9 cellular contexts compared by ENCODE assay signal in genomic region chr1:221667504-221667903, GRCh38.
DNase-seq lines count a peak whose midpoint lies in the region; ATAC-seq, FAIRE-seq and TF ChIP-seq lines count a peak whose summit lies in the region.
"Had no signal": no experiment of that assay in that cellular context is flagged by ENCODE, and none has a peak within 500 bp of the region (broad histone marks: within the 10 kb centered on the region; RNA-seq: fewer than 3 reads in every experiment).

No MANE protein-coding gene starts in this region.

- POLR2A ChIA-PET in CD8-positive, alpha-beta T cell (lab: Charles Lee) = no interaction called here

- intact Hi-C loops in cardiac septum (cut with DNase I) = no loop called here
- intact Hi-C loops in CD8-positive, alpha-beta T cell (cut with DNase I, micrococcal nuclease) = no loop called here

- no peak overlapping the region for H3K4me3 ChIP-seq in retinal pigment epithelial cell (ENCODE audit: low read length)
- H3K4me3 ChIP-seq in CD8-positive, alpha-beta T cell (ENCODE audit: low read depth, low read length) = no peak overlapping the region

- H3K4me1 ChIP-seq in CD8-positive, alpha-beta T cell (ENCODE audit: insufficient read depth, low read length) = no peaks in the 10 kb centered on the region

- peak; percentile 8 for FAIRE-seq in GM19239 (lab: Jason Lieb, UNC)

- no peaks in the 10 kb centered on the region for H3K4me1 Mint-ChIP-seq in CD8-positive, alpha-beta T cell (ENCODE audit: low read depth)

- no peak overlapping the region for H3K27ac Mint-ChIP-seq in CD8-positive, alpha-beta T cell
- H3K27ac Mint-ChIP-seq: dendritic cell treated with granulocyte-macrophage colony-stimulating factor and Interleukin-4, amounts not matched to agents 40 ng/mL and 50 ng/mL, for 4 days had no signal

- DNase-seq in GM19239 (ENCODE audit: insufficient read length, low spot score) (no peak), SIG-M5 treated with dmso at 0.1 percent for 504 hours (lab: John Stamatoyannopoulos, UW; ENCODE audit: unreplicated experiment) (peak; percentile 65), retinal pigment epithelial cell (ENCODE audit: low read depth) (peak; percentile 88), cardiac septum (ENCODE audit: low spot score) (no peak), T1000 (lab: John Stamatoyannopoulos, UW) (no peak), anterior cingulate cortex (lab: John Stamatoyannopoulos, UW) (no peak)
- DNase-seq in CD8-positive, alpha-beta T cell = no peak

- TF ChIP-seq CTCF in retinal pigment epithelial cell (conservative IDR thresholded peaks at IDR 0.05; ENCODE audit: low read depth, low read length) = no peak
- no peak for TF ChIP-seq CTCF in CD8-positive, alpha-beta T cell (IDR thresholded peaks at IDR 0.05)

- no peaks in the 10 kb centered on the region for H3K9me3 ChIP-seq in CD8-positive, alpha-beta T cell (ENCODE audit: low read length)

- ATAC-seq in HG02981 (IDR thresholded peaks at IDR 0.05; ENCODE audit: unreplicated experiment) = peak; percentile 86
- ATAC-seq in CD8-positive, alpha-beta T cell = no peak

- no peaks in the 10 kb centered on the region for H3K36me3 ChIP-seq in CD8-positive, alpha-beta T cell (ENCODE audit: insufficient read depth, low read length)

- no peak overlapping the region for H3K27ac ChIP-seq in CD8-positive, alpha-beta T cell (ENCODE audit: low read depth, low read length)

- H3K4me3 Mint-ChIP-seq in CD8-positive, alpha-beta T cell = no peak overlapping the region
- H3K4me3 Mint-ChIP-seq: dendritic cell treated with granulocyte-macrophage colony-stimulating factor and Interleukin-4, amounts not matched to agents 40 ng/mL and 50 ng/mL, for 4 days had no signal

- no peaks in the 10 kb centered on the region for H3K27me3 ChIP-seq in CD8-positive, alpha-beta T cell (ENCODE audit: insufficient read depth, low read length)

- H3K9me3 Mint-ChIP-seq in CD8-positive, alpha-beta T cell = no peaks in the 10 kb centered on the region

- peaks cover 9% of the 10 kb centered on the region for H3K27me3 Mint-ChIP-seq in CD8-positive, alpha-beta T cell (ENCODE audit: low read depth)
- H3K27me3 Mint-ChIP-seq: dendritic cell treated with granulocyte-macrophage colony-stimulating factor and Interleukin-4, amounts not matched to agents 40 ng/mL and 50 ng/mL, for 4 days had no signal

- H3K36me3 Mint-ChIP-seq in CD8-positive, alpha-beta T cell = no peaks in the 10 kb centered on the region

- CTCF ChIA-PET in CD8-positive, alpha-beta T cell (lab: Charles Lee) = no interaction called here

Comparison
In these comparisons a context has a peak if more than half of its experiments do, and no peak if none do; other contexts are left out.
1. DNase-seq: peak in SIG-M5 treated with dmso at 0.1 percent for 504 hours (single experiment) and retinal pigment epithelial cell (single experiment); none in GM19239 (single experiment), cardiac septum (single experiment), T1000 (single experiment), anterior cingulate cortex (0 of 58) and CD8-positive, alpha-beta T cell (0 of 7).